22 cellular contexts compared by ENCODE assay signal in genomic region chr1:245666412-245666811, GRCh38.
"Had no signal": no experiment of that assay in that cellular context is flagged by ENCODE, and none has a peak within 500 bp of the region (broad histone marks: within the 10 kb centered on the region; RNA-seq: fewer than 3 reads in every experiment).

No MANE protein-coding gene starts in this region.

- H3K27ac ChIP-seq: SJSA1, SK-N-MC had no signal

- H3K36me3 ChIP-seq: MG63, SJSA1 had no signal

- H3K9me3 ChIP-seq: MG63, SJSA1 had no signal

- DNase-seq: IMR-90, Karpas-422, KG1, MG63, NCI-H1092 treated with DMSO at 0.1 percent for 48 hours, NCI-H1436, NCI-H187, NCI-H2029, NCI-H2081 treated with DMSO at 0.1 percent for 48 hours, NCI-H2171, NCI-H226, NCI-H446, NCI-H510A, NCI-H524 treated with DMSO at 0.1 percent for 48 hours, NCI-H69, NCI-H774, Right ventricle myocardium superior, RPMI8226, SIG-M5 had no signal

- H3K27me3 ChIP-seq: MG63, SJSA1 had no signal

- FAIRE-seq: RCC 7860 had no signal

- H3K4me3 ChIP-seq: MG63, SJSA1, SK-N-MC had no signal
